Comparison of ENCODE assay signal across 1 cellular context in genomic region chr6:158496700-158497099, GRCh38.
TF ChIP-seq lines count a peak whose summit lies in the region.

No MANE protein-coding gene starts in this region.

TF ChIP-seq in H1, 55 proteins besides CTCF, POLR2A, EP300 and RAD21 (continued from another document):
- no peak for TF ChIP-seq CBX8 (IDR thresholded peaks at IDR 0.05; ENCODE audit: borderline replicate concordance, low read depth, low read length)
- no peak for TF ChIP-seq CREB1 (IDR thresholded peaks at IDR 0.05)
- TF ChIP-seq YY1 (IDR thresholded peaks at IDR 0.05; ENCODE audit: low read depth, low read length): no peak
- no peak for TF ChIP-seq BRCA1 (IDR thresholded peaks at IDR 0.05; ENCODE audit: low read depth, low read length)
